In genomic region chr6:18415207-18415606, GRCh38 we compare ENCODE assay signal across 19 cellular contexts. TPM values are rescaled to one million over a fixed set of nuclear protein-coding genes. Genes with fewer than 3 reads are reported as not detected.
DNase-seq lines count a peak whose midpoint lies in the region; ATAC-seq and TF ChIP-seq lines count a peak whose summit lies in the region.
"Had no signal": no experiment of that assay in that cellular context is flagged by ENCODE, and none has a peak within 500 bp of the region (broad histone marks: within the 10 kb centered on the region; RNA-seq: fewer than 3 reads in every experiment).

No MANE protein-coding gene starts in this region.

- H3K14ac ChIP-seq in IMR-90 (replicated peaks; ENCODE audit: low read depth, low read length): no peak overlapping the region

- DNase-seq in IMR-90 (no peak), testis (peak; percentile 25), osteoblast (ENCODE audit: insufficient read length, low spot score, missing footprints) (no peak), heart right ventricle (no peak)
- DNase-seq: Caco-2; CD4-positive, alpha-beta T cell; NCI-H1105 treated with DMSO at 0.1 percent for 48 hours; NCI-H1694 treated with DMSO at 0.1 percent for 48 hours; NCI-H2107; NCI-H510A; NCI-H748 treated with DMSO at 0.1 percent for 48 hours; NK-92 treated with Interleukin-12 subunit alpha and Interleukin-12 subunit beta, amount 100 ng/mL, for 24 hours had no signal

- intact Hi-C loops in IMR-90 (cut with micrococcal nuclease) (no loop called here), testis (cut with DNase I; ENCODE audit: low total_unique reads) (no loop called here), heart right ventricle (cut with DNase I) (no loop called here)

- H2BK15ac ChIP-seq in IMR-90 (ENCODE audit: low read depth, low read length): no peak overlapping the region

- H4K20me1 ChIP-seq in IMR-90 (ENCODE audit: insufficient read depth, low read length) (no peaks in the 10 kb centered on the region), osteoblast (ENCODE audit: insufficient read depth, low read length) (no peaks in the 10 kb centered on the region)

- H2AK5ac ChIP-seq in IMR-90 (ENCODE audit: low read depth, low read length): no peak overlapping the region

- CTCF ChIA-PET in IMR-90 (lab: Yijun Ruan, JAX): no interaction called here

- H3K79me1 ChIP-seq in IMR-90 (ENCODE audit: low read depth in 1 of 2, low read length in 2 of 2): no peaks in the 10 kb centered on the region; a peak in 1 of 4 replicates

- ATAC-seq in IMR-90 (ENCODE audit: low read depth) (no peak), gastroesophageal sphincter (no peak), heart right ventricle (no peak), HG02885 (IDR thresholded peaks at IDR 0.05; ENCODE audit: poor library complexity, unreplicated experiment) (no peak)
- no peak for ATAC-seq in activated CD4-positive, CD25-positive, alpha-beta regulatory T cell treated with anti-CD3 and anti-CD28 coated beads, Interleukin-2, amount 50 U/mL, for 24 hours
- ATAC-seq: GM23338, HCT116, Right ventricle myocardium inferior had no signal

- no peak overlapping the region; the same call in 1 of the 2 replicates for H2BK20ac ChIP-seq in IMR-90 (ENCODE audit: low read depth, low read length)

- H2AFZ ChIP-seq in IMR-90 (replicated peaks; ENCODE audit: low read length, poor library complexity) (no peak overlapping the region), osteoblast (ENCODE audit: low read length) (no peak overlapping the region)
- H2AFZ ChIP-seq: GM23338 had no signal

- H3K4me3 ChIP-seq in IMR-90 (ENCODE audit: insufficient read depth, low read depth, low read length) (no peak overlapping the region), gastroesophageal sphincter (no peak overlapping the region), neutrophil (ENCODE audit: low read depth in 1 of 2, low read length in 1 of 2) (no peak overlapping the region), testis (peak overlapping the region in 1 of 2 donors; percentile 37), osteoblast (ENCODE audit: insufficient read depth, low read length) (no peak overlapping the region), heart right ventricle (no peak overlapping the region)
- H3K4me3 ChIP-seq: GM23338 had no signal

- WGBS in IMR-90 (ENCODE audit: extremely low coverage in 2 of 2, insufficient read length in 1 of 2), 2 experiments: 88% methylated on average over 2 of the region's 11 CpGs; no CpG with 5 or more reads in 1 of the 2 experiments
- 55 to 79% methylated on average over 4 to 11 of the region's 11 CpGs for WGBS in gastroesophageal sphincter (ENCODE audit: low coverage in 1 of 2), 2 donors
- 62 to 76% methylated on average over 11 of the region's 11 CpGs for WGBS in testis, 2 donors
- 94 to 96% methylated on average over 11 of the region's 11 CpGs for WGBS in heart right ventricle, 2 donors

- H3K27ac ChIP-seq in IMR-90 (ENCODE audit: insufficient read depth, low read length): no peak overlapping the region
- H3K27ac ChIP-seq in gastroesophageal sphincter: peak overlapping the region; percentile 57 to 86 (median 78)
- H3K27ac ChIP-seq in neutrophil: peak overlapping the region; percentile 5
- no peak overlapping the region for H3K27ac ChIP-seq in testis
- H3K27ac ChIP-seq in osteoblast (ENCODE audit: low read depth, low read length): no peak overlapping the region
- no peak overlapping the region for H3K27ac ChIP-seq in heart right ventricle

- TF ChIP-seq CTCF in IMR-90 (conservative IDR thresholded peaks at IDR 0.05; ENCODE audit: low read depth, low read length) (no peak), gastroesophageal sphincter (IDR thresholded peaks at IDR 0.05) (no peak), neutrophil (IDR thresholded peaks at IDR 0.05) (no peak), testis (IDR thresholded peaks at IDR 0.05) (no peak), osteoblast (IDR thresholded peaks at IDR 0.05; ENCODE audit: extremely low read depth, low read depth, low read length) (no peak), heart right ventricle (IDR thresholded peaks at IDR 0.05) (no peak)

- H2AK9ac ChIP-seq in IMR-90 (replicated peaks; ENCODE audit: low read depth, low read length, poor library complexity): no peak overlapping the region

- H3K36me3 ChIP-seq in IMR-90 (ENCODE audit: control insufficient read depth, insufficient read depth, low read length) (no peaks in the 10 kb centered on the region), gastroesophageal sphincter (no peaks in the 10 kb centered on the region), neutrophil (peaks cover 4% of the 10 kb centered on the region), testis (ENCODE audit: low read depth, missing control alignments) (no peaks in the 10 kb centered on the region), osteoblast (ENCODE audit: insufficient read depth, low read length) (no peaks in the 10 kb centered on the region), heart right ventricle (peaks cover 0 to 9% (median 0%) of the 10 kb centered on the region in 9 donors)

- no peak overlapping the region for H4K91ac ChIP-seq in IMR-90 (ENCODE audit: insufficient read depth, low read depth, low read length)

- no peak overlapping the region for H3K9ac ChIP-seq in IMR-90 (ENCODE audit: low read depth, low read length)

- dilution Hi-C loops in IMR-90 (cut with HindIII; ENCODE audit: low sequenced_read_pairs, unreplicated experiment): no loop called here

- in situ Hi-C loops in IMR-90 (cut with MboI; ENCODE audit: low sequenced_read_pairs): no loop called here

- BruUV-seq in IMR-90 (replicated peaks; lab: Mats Ljungman, UMichigan): no TSS peak

- no peak overlapping the region for H3K4me2 ChIP-seq in IMR-90 (ENCODE audit: low read depth, low read length)
- H3K4me2 ChIP-seq in osteoblast (ENCODE audit: insufficient read depth, low read length): no peak overlapping the region
- H3K4me2 ChIP-seq: GM23338 had no signal

- H3K9me3 ChIP-seq in IMR-90 (ENCODE audit: control insufficient read depth, insufficient read depth, low read length) (no peaks in the 10 kb centered on the region), gastroesophageal sphincter (no peaks in the 10 kb centered on the region), neutrophil (no peaks in the 10 kb centered on the region), testis (no peaks in the 10 kb centered on the region), osteoblast (ENCODE audit: low read depth, low read length) (no peaks in the 10 kb centered on the region), heart right ventricle (peaks cover 0 to 7% (median 0%) of the 10 kb centered on the region in 11 donors)
- H3K9me3 ChIP-seq: Caco-2 had no signal

- no peak overlapping the region for H4K8ac ChIP-seq in IMR-90 (ENCODE audit: low read depth in 2 of 2, low read length in 2 of 2)

- no peak for TF ChIP-seq EP300 in gastroesophageal sphincter (IDR thresholded peaks at IDR 0.05)

- H3K4ac ChIP-seq in IMR-90 (ENCODE audit: low read depth, low read length): no peak overlapping the region

- peak overlapping the region; percentile 67; the same call in 1 of the 2 replicates for H4K5ac ChIP-seq in IMR-90 (ENCODE audit: low read depth, low read length)

- H3K56ac ChIP-seq in IMR-90 (ENCODE audit: extremely low read depth, insufficient read depth, low read length): no peak overlapping the region

- H3K18ac ChIP-seq in IMR-90 (ENCODE audit: low read depth, low read length): peak overlapping the region; percentile 23; the same call in 1 of the 2 replicates

- no peak overlapping the region for H2BK5ac ChIP-seq in IMR-90 (ENCODE audit: low read depth, low read length, poor library complexity, severe bottlenecking)

- no peak for TF ChIP-seq POLR2A in IMR-90 (IDR thresholded peaks at IDR 0.05; ENCODE audit: low read depth, low read length)
- no peak for TF ChIP-seq POLR2A in gastroesophageal sphincter (IDR thresholded peaks at IDR 0.05)
- no peak for TF ChIP-seq POLR2A in testis (IDR thresholded peaks at IDR 0.05)

- H3K4me1 ChIP-seq in IMR-90 (ENCODE audit: control insufficient read depth, insufficient read depth, low read length): 0 out of 2 replicates have a peak, but pooled peaks cover 1% of the 10 kb centered on the region
- H3K4me1 ChIP-seq in gastroesophageal sphincter: peaks cover 0 to 22% (median 8%) of the 10 kb centered on the region in 3 donors
- H3K4me1 ChIP-seq in neutrophil (ENCODE audit: control insufficient read depth in 1 of 2, insufficient read depth in 1 of 2, low read depth in 1 of 2, low read length in 1 of 2): peaks cover 39 to 44% of the 10 kb centered on the region in 2 experiments
- H3K4me1 ChIP-seq in testis: peaks cover 4% of the 10 kb centered on the region
- peaks cover 12% of the 10 kb centered on the region for H3K4me1 ChIP-seq in osteoblast (ENCODE audit: insufficient read depth, low read length)
- peaks cover 0 to 45% (median 9%) of the 10 kb centered on the region in 9 donors for H3K4me1 ChIP-seq in heart right ventricle
- H3K4me1 ChIP-seq: Caco-2 had no signal

- TF ChIP-seq RAD21 in IMR-90 (IDR thresholded peaks at IDR 0.05; ENCODE audit: low read length): no peak

- no peak overlapping the region for H2BK120ac ChIP-seq in IMR-90 (ENCODE audit: low read depth, low read length)

- H3K79me2 ChIP-seq in osteoblast (ENCODE audit: insufficient read depth, low read length): no peaks in the 10 kb centered on the region

- H3K27me3 ChIP-seq in IMR-90 (ENCODE audit: control insufficient read depth, insufficient read depth, low read length) (peaks cover 3% of the 10 kb centered on the region), gastroesophageal sphincter (no peaks in the 10 kb centered on the region), neutrophil (no peaks in the 10 kb centered on the region), testis (no peaks in the 10 kb centered on the region), osteoblast (ENCODE audit: insufficient read depth, low read length) (no peaks in the 10 kb centered on the region), heart right ventricle (no peaks in the 10 kb centered on the region)

- POLR2A ChIA-PET in IMR-90 (lab: Charles Lee; ENCODE audit: unreplicated experiment): no interaction called here

- H3K9me1 ChIP-seq in IMR-90 (ENCODE audit: insufficient read depth, low read length): no peaks in the 10 kb centered on the region

- no peak overlapping the region for H3K23ac ChIP-seq in IMR-90 (ENCODE audit: low read depth, low read length)

TF ChIP-seq in IMR-90, 13 proteins besides CTCF, POLR2A, EP300 and RAD21 (continues in another document):
- TF ChIP-seq BHLHE40 (IDR thresholded peaks at IDR 0.05; ENCODE audit: low read depth, low read length): no peak

RNA-seq across cellular contexts. Expression of gene RNF144B, which starts 28.1 kb away (rescaled TPM):
- total RNA-seq in IMR-90 (2012; rRNA removed): 2.7 and 2.8 TPM in 2 replicates
- 0.42 and 0.44 TPM in 2 replicates for polyA plus RNA-seq in IMR-90 (2012; rRNA removed)
- polyA plus RNA-seq in IMR-90 (2012; cell fraction: cytosol; rRNA removed): 0.19 and 0.30 TPM in 2 replicates
- 0.36 and 1.5 TPM in 2 replicates for polyA plus RNA-seq in IMR-90 (2012; cell fraction: nucleus; rRNA removed; ENCODE audit: low replicate concordance)
- total RNA-seq in gastroesophageal sphincter: 10 to 100 TPM in 3 of 4 donors, 1 to 10 TPM in 1; 5.6 to 18.4 (median 15.2) TPM
- total RNA-seq in testis: 1 to 10 TPM; 6.1 TPM
- 6.3 TPM for polyA plus RNA-seq in testis (ENCODE audit: insufficient read depth, low read depth, low replicate concordance)
- total RNA-seq in osteoblast: 4.4 and 5.8 TPM in 2 replicates
- 10 to 100 TPM in 5 of 10 donors, 1 to 10 TPM in 5; 4.6 to 25.5 (median 12.1) TPM for total RNA-seq in heart right ventricle
- 1 to 10 TPM; 6.1 to 8.3 TPM for polyA plus RNA-seq in heart right ventricle

Comparison
In these comparisons a context has a peak if more than half of its experiments do, and no peak if none do; other contexts are left out.
1. H3K27ac ChIP-seq: peak in gastroesophageal sphincter (4 of 4) and neutrophil (single experiment); none in IMR-90 (single experiment), testis (0 of 2), osteoblast (single experiment) and heart right ventricle (0 of 10).